Comparison of ENCODE assay signal across 10 cellular contexts in the genomic region with DNA sequence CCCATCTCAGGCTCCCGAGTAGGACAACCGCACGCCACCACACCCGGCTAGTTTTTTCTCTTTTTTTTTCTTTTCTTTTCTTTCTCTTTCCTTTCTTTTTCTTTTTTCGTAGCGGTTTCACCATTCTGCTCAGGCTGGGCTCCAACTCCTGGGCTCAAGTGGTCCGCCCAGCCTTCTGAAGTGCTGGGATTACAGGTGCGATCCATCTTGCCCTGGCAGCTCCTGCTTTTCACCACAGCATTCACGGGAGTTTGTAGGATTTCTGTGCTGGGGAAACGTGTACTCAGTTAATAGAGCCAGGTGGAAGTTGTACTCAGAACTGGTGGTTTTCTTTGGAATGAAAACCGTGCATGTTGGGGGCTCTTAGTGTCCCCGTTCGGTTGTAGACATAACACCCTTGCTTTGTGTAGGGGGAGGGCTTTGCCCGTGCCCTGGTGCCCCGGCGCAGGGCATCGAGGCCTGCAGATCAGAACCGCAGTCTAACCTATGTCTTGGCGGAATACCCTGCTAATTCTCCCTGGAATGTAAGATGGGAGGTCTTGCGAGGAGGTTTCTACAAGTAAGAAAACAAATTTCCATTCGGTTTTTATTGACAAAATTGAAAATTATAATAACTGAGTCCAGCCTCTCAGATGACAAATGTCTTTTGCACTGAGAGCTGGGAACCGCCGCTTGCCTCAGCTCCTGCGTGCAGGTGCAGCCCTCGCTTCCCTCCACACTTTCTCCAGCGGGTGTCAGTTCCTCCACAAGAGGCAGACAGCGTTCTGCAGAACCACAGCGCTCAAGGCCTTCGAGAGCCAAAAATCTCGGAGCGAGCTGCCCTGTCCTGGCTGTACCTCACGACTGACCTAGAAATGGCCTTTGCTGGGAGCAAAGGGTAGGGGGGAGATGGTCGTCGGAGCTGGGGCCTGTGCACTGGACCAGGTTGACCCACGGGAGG. TPM values are rescaled to one million over a fixed set of nuclear protein-coding genes. Genes with fewer than 3 reads are reported as not detected.
DNase-seq lines count a peak whose midpoint lies in the region; ATAC-seq and TF ChIP-seq lines count a peak whose summit lies in the region.
"Not testable (repeated sequence)": the region's sequence is repeated elsewhere in the genome, so short reads cannot be mapped to it uniquely, and the experiment has no call there.
"Had no signal": no experiment of that assay in that cellular context is flagged by ENCODE, and none has a peak within 500 bp of the region (broad histone marks: within the 10 kb centered on the region; RNA-seq: fewer than 3 reads in every experiment).

No MANE protein-coding gene starts in this region.

- not testable (repeated sequence) for TF ChIP-seq CTCF in CD8-positive, alpha-beta T cell (IDR thresholded peaks at IDR 0.05); Peyer's patch (IDR thresholded peaks at IDR 0.05); lower lobe of right lung (IDR thresholded peaks at IDR 0.05)

- H3K27me3 ChIP-seq in CD8-positive, alpha-beta T cell (ENCODE audit: insufficient read depth, low read length); Peyer's patch; lower lobe of right lung (ENCODE audit: low read depth): not testable (repeated sequence)

- ATAC-seq in CD8-positive, alpha-beta T cell: peak; percentile 34
- ATAC-seq in GM21526 (IDR thresholded peaks at IDR 0.05; ENCODE audit: low FRiP score, unreplicated experiment) (peak; percentile 30), HG03280 (IDR thresholded peaks at IDR 0.05; ENCODE audit: unreplicated experiment) (peak; percentile 18), lower lobe of right lung (peak; percentile 41 to 60)
- peak; percentile 57 to 64 for ATAC-seq in activated T-cell treated with anti-CD3 and anti-CD28 coated beads, Interleukin-2, amount 50 U/mL, for 72 hours (replicated peaks in 1 of 2)
- ATAC-seq in effector memory CD8-positive, alpha-beta T cell (replicated peaks): peak; percentile 21
- ATAC-seq in stimulated activated effector memory CD8-positive, alpha-beta T cell treated with anti-CD3 and anti-CD28 coated beads, Interleukin-12 subunit alpha, Interleukin-12 subunit beta, amount 100 ng/mL, for 72 hours: peak; percentile 49

- H3K36me3 ChIP-seq in CD8-positive, alpha-beta T cell (ENCODE audit: insufficient read depth, low read length); Peyer's patch; lower lobe of right lung: not testable (repeated sequence)

- peak overlapping the region; percentile 99 for H3K27ac Mint-ChIP-seq in CD8-positive, alpha-beta T cell
- H3K27ac Mint-ChIP-seq in activated T-cell treated with anti-CD3 and anti-CD28 coated beads, Interleukin-2, amount 50 U/mL, for 72 hours: peak overlapping the region; percentile 97
- peak overlapping the region; percentile 98 to 99 for H3K27ac Mint-ChIP-seq in effector memory CD8-positive, alpha-beta T cell
- peak overlapping the region; percentile 100 for H3K27ac Mint-ChIP-seq in stimulated activated effector memory CD8-positive, alpha-beta T cell treated with anti-CD3 and anti-CD28 coated beads, Interleukin-12 subunit alpha, Interleukin-12 subunit beta, amount 100 ng/mL, for 72 hours

- POLR2A ChIA-PET in CD8-positive, alpha-beta T cell (lab: Charles Lee): interaction anchor here (0.8 to 1.7 kb wide), 5 partner anchors 64 to 159 kb away, joined by 3 to 9 read pairs (median 6); no protein-coding TSS in a partner anchor

- H3K36me3 Mint-ChIP-seq in CD8-positive, alpha-beta T cell; activated T-cell treated with anti-CD3 and anti-CD28 coated beads, Interleukin-2, amount 50 U/mL, for 72 hours (ENCODE audit: insufficient read depth in 2 of 2): not testable (repeated sequence)
- H3K36me3 Mint-ChIP-seq in effector memory CD8-positive, alpha-beta T cell (ENCODE audit: insufficient read depth): peaks cover 29% of the 10 kb centered on the region
- H3K36me3 Mint-ChIP-seq in stimulated activated effector memory CD8-positive, alpha-beta T cell treated with anti-CD3 and anti-CD28 coated beads, Interleukin-12 subunit alpha, Interleukin-12 subunit beta, amount 100 ng/mL, for 72 hours: peaks cover 16% of the 10 kb centered on the region

- H3K4me1 ChIP-seq in CD8-positive, alpha-beta T cell (ENCODE audit: insufficient read depth, low read length); Peyer's patch; lower lobe of right lung: not testable (repeated sequence)

- not testable (repeated sequence) for TF ChIP-seq POLR2A in Peyer's patch (IDR thresholded peaks at IDR 0.05)

- H3K4me3 ChIP-seq in CD8-positive, alpha-beta T cell (ENCODE audit: low read depth, low read length): not testable (repeated sequence)
- H3K4me3 ChIP-seq in Peyer's patch (peak overlapping the region in 3 of 4 donors; percentile 25 to 49 (median 43)), lower lobe of right lung (peak overlapping the region; percentile 48)

- H3K4me1 Mint-ChIP-seq in CD8-positive, alpha-beta T cell (ENCODE audit: low read depth); activated T-cell treated with anti-CD3 and anti-CD28 coated beads, Interleukin-2, amount 50 U/mL, for 72 hours (ENCODE audit: low read depth); effector memory CD8-positive, alpha-beta T cell (ENCODE audit: low read depth in 2 of 2): not testable (repeated sequence)
- H3K4me1 Mint-ChIP-seq in stimulated activated effector memory CD8-positive, alpha-beta T cell treated with anti-CD3 and anti-CD28 coated beads, Interleukin-12 subunit alpha, Interleukin-12 subunit beta, amount 100 ng/mL, for 72 hours: peaks cover 12% of the 10 kb centered on the region

- H3K27ac ChIP-seq in CD8-positive, alpha-beta T cell (ENCODE audit: low read depth, low read length); lower lobe of right lung: not testable (repeated sequence)
- H3K27ac ChIP-seq in Peyer's patch: peak overlapping the region in 3 of 4 donors; percentile 63 to 83 (median 72)

- intact Hi-C loops in CD8-positive, alpha-beta T cell (cut with DNase I, micrococcal nuclease): loop anchor here in 1 of 2 experiments (10.0 kb wide), 1 partner anchor 149 kb away; no protein-coding TSS in a partner anchor
- intact Hi-C loops in lower lobe of right lung (cut with DNase I): not testable (repeated sequence)

- CTCF ChIA-PET in CD8-positive, alpha-beta T cell (lab: Charles Lee): not testable (repeated sequence)

- H3K9me3 Mint-ChIP-seq in CD8-positive, alpha-beta T cell; activated T-cell treated with anti-CD3 and anti-CD28 coated beads, Interleukin-2, amount 50 U/mL, for 72 hours; effector memory CD8-positive, alpha-beta T cell; stimulated activated effector memory CD8-positive, alpha-beta T cell treated with anti-CD3 and anti-CD28 coated beads, Interleukin-12 subunit alpha, Interleukin-12 subunit beta, amount 100 ng/mL, for 72 hours: not testable (repeated sequence)

- not testable (repeated sequence) for H3K27me3 Mint-ChIP-seq in CD8-positive, alpha-beta T cell (ENCODE audit: low read depth); activated T-cell treated with anti-CD3 and anti-CD28 coated beads, Interleukin-2, amount 50 U/mL, for 72 hours (ENCODE audit: low read depth); effector memory CD8-positive, alpha-beta T cell

- peak overlapping the region; percentile 95 for H3K4me3 Mint-ChIP-seq in CD8-positive, alpha-beta T cell
- peak overlapping the region; percentile 69 to 80 for H3K4me3 Mint-ChIP-seq in activated T-cell treated with anti-CD3 and anti-CD28 coated beads, Interleukin-2, amount 50 U/mL, for 72 hours
- peak overlapping the region; percentile 73 to 95 for H3K4me3 Mint-ChIP-seq in effector memory CD8-positive, alpha-beta T cell
- peak overlapping the region; percentile 78 for H3K4me3 Mint-ChIP-seq in stimulated activated effector memory CD8-positive, alpha-beta T cell treated with anti-CD3 and anti-CD28 coated beads, Interleukin-12 subunit alpha, Interleukin-12 subunit beta, amount 100 ng/mL, for 72 hours

- DNase-seq in CD8-positive, alpha-beta T cell: peak in 3 of 7 experiments; percentile 7 to 61 (median 12)
- not testable (repeated sequence) for DNase-seq in Peyer's patch, lower lobe of right lung
- DNase-seq in activated T-cell treated with anti-CD3 and anti-CD28 coated beads, Interleukin-2, amount 50 U/mL, for 72 hours: peak; percentile 47 to 52
- DNase-seq in effector memory CD8-positive, alpha-beta T cell: peak in 1 of 3 experiments; percentile 23
- peak in 1 of 2 donors; percentile 69 for DNase-seq in stimulated activated effector memory CD8-positive, alpha-beta T cell treated with anti-CD3 and anti-CD28 coated beads, Interleukin-12 subunit alpha, Interleukin-12 subunit beta, amount 100 ng/mL, for 72 hours (ENCODE audit: low spot score in 2 of 2)

- H3K9me3 ChIP-seq in CD8-positive, alpha-beta T cell (ENCODE audit: low read length); Peyer's patch; lower lobe of right lung: not testable (repeated sequence)

RNA-seq across cellular contexts. Expression of a gene that starts 40.4 kb away (rescaled TPM):
- total RNA-seq in CD8-positive, alpha-beta T cell: under 1 TPM; 0.11 to 0.25 TPM
- total RNA-seq in Peyer's patch (not detected), lower lobe of right lung (not detected)
- total RNA-seq in activated T-cell treated with anti-CD3 and anti-CD28 coated beads, Interleukin-2, amount 50 U/mL, for 72 hours: under 1 TPM; 0.14 to 0.42 TPM
- total RNA-seq: fibroblast of lung, skeletal muscle tissue had no signal
